ENCODE assay signal across 20 cellular contexts in genomic region chr11:129348813-129349212, GRCh38. TPM values are rescaled to one million over a fixed set of nuclear protein-coding genes. Genes with fewer than 3 reads are reported as not detected.
DNase-seq lines count a peak whose midpoint lies in the region; ATAC-seq and TF ChIP-seq lines count a peak whose summit lies in the region.
"Had no signal": no experiment of that assay in that cellular context is flagged by ENCODE, and none has a peak within 500 bp of the region (broad histone marks: within the 10 kb centered on the region; RNA-seq: fewer than 3 reads in every experiment).

No MANE protein-coding gene starts in this region.

- no peaks in the 10 kb centered on the region for H3K36me3 Mint-ChIP-seq in activated CD4-positive, alpha-beta T cell treated with anti-CD3 and anti-CD28 coated beads for 36 hours (ENCODE audit: low read depth)
- no peaks in the 10 kb centered on the region for H3K36me3 Mint-ChIP-seq in natural killer cell treated with Interleukin-12 subunit alpha and Interleukin-12 subunit beta and Interleukin-15 and Interleukin-18, amount 100 ng/mL, for 72 hours
- H3K36me3 Mint-ChIP-seq in natural killer cell = no peaks in the 10 kb centered on the region
- H3K36me3 Mint-ChIP-seq: CD4-positive, CD25-positive, alpha-beta regulatory T cell; CD8-positive, alpha-beta T cell had no signal

- peaks cover 6% of the 10 kb centered on the region for H3K4me1 Mint-ChIP-seq in activated CD4-positive, alpha-beta T cell treated with anti-CD3 and anti-CD28 coated beads for 36 hours
- no peaks in the 10 kb centered on the region for H3K4me1 Mint-ChIP-seq in natural killer cell treated with Interleukin-12 subunit alpha and Interleukin-12 subunit beta and Interleukin-15 and Interleukin-18, amount 100 ng/mL, for 72 hours (ENCODE audit: low read depth in 2 of 2)
- H3K4me1 Mint-ChIP-seq in natural killer cell = no peaks in the 10 kb centered on the region
- H3K4me1 Mint-ChIP-seq: B cell; CD4-positive, CD25-positive, alpha-beta regulatory T cell had no signal

- H3K27me3 Mint-ChIP-seq in activated CD4-positive, alpha-beta T cell treated with anti-CD3 and anti-CD28 coated beads for 36 hours = no peaks in the 10 kb centered on the region
- H3K27me3 Mint-ChIP-seq in natural killer cell treated with Interleukin-12 subunit alpha and Interleukin-12 subunit beta and Interleukin-15 and Interleukin-18, amount 100 ng/mL, for 72 hours = peaks cover 13% of the 10 kb centered on the region in 2 donors
- peaks cover 4 to 23% of the 10 kb centered on the region in 2 donors for H3K27me3 Mint-ChIP-seq in natural killer cell (ENCODE audit: low read depth in 2 of 2)

- CTCF ChIA-PET in activated CD4-positive, alpha-beta T cell treated with anti-CD3 and anti-CD28 coated beads for 36 hours (lab: Charles Lee) = interaction anchor here (1.1 kb wide), 1 partner anchor 17 kb away, joined by 4 read pairs; no protein-coding TSS in a partner anchor

- DNase-seq in activated CD4-positive, alpha-beta T cell treated with anti-CD3 and anti-CD28 coated beads for 36 hours = no peak
- DNase-seq in activated CD4-positive, alpha-beta T cell treated with anti-CD3 and anti-CD28 coated beads for 48 hours = no peak
- DNase-seq in natural killer cell treated with Interleukin-12 subunit alpha and Interleukin-12 subunit beta and Interleukin-15 and Interleukin-18, amount 100 ng/mL, for 72 hours (ENCODE audit: low spot score) = no peak
- DNase-seq in natural killer cell (no peak), NCI-H187 (lab: John Stamatoyannopoulos, UW) (no peak)
- DNase-seq in stimulated activated naive CD8-positive, alpha-beta T cell treated with anti-CD3 and anti-CD28 coated beads, Interleukin-15, Interleukin-2, amounts not matched to agents 100 U/mL and 50 U/mL, for 24 hours = no peak
- no peak for DNase-seq in stimulated activated CD4-positive, alpha-beta T cell treated with anti-CD3 and anti-CD28 coated beads, Interleukin-4, amount 100 ng/mL, for 1 hour
- DNase-seq: Caco-2; CD4-positive, CD25-positive, alpha-beta regulatory T cell; CD8-positive, alpha-beta T cell; DMS 273 treated with DMSO at 0.1 percent for 48 hours; DMS79; EL; GDM1; GM23248; H7; HCEC 1CT had no signal

- H3K4me3 Mint-ChIP-seq in activated CD4-positive, alpha-beta T cell treated with anti-CD3 and anti-CD28 coated beads for 36 hours = no peak overlapping the region
- no peak overlapping the region for H3K4me3 Mint-ChIP-seq in natural killer cell treated with Interleukin-12 subunit alpha and Interleukin-12 subunit beta and Interleukin-15 and Interleukin-18, amount 100 ng/mL, for 72 hours
- H3K4me3 Mint-ChIP-seq in natural killer cell = no peak overlapping the region
- H3K4me3 Mint-ChIP-seq: B cell; CD4-positive, CD25-positive, alpha-beta regulatory T cell; CD8-positive, alpha-beta T cell had no signal

- POLR2A ChIA-PET in activated CD4-positive, alpha-beta T cell treated with anti-CD3 and anti-CD28 coated beads for 36 hours (lab: Charles Lee) = no interaction called here

- ATAC-seq in activated CD4-positive, alpha-beta T cell treated with anti-CD3 and anti-CD28 coated beads for 36 hours = peak; percentile 33
- ATAC-seq in natural killer cell treated with Interleukin-12 subunit alpha and Interleukin-12 subunit beta and Interleukin-15 and Interleukin-18, amount 100 ng/mL, for 72 hours = peak; percentile 20 to 48
- ATAC-seq in natural killer cell = no peak
- ATAC-seq in stimulated activated naive CD8-positive, alpha-beta T cell treated with anti-CD3 and anti-CD28 coated beads, Interleukin-15, Interleukin-2, amounts not matched to agents 100 U/mL and 50 U/mL, for 24 hours = peak; percentile 28
- ATAC-seq: CD8-positive, alpha-beta T cell; GM12878 had no signal

- peaks cover 2% of the 10 kb centered on the region for H3K9me3 Mint-ChIP-seq in activated CD4-positive, alpha-beta T cell treated with anti-CD3 and anti-CD28 coated beads for 36 hours (ENCODE audit: low read depth)
- H3K9me3 Mint-ChIP-seq in natural killer cell treated with Interleukin-12 subunit alpha and Interleukin-12 subunit beta and Interleukin-15 and Interleukin-18, amount 100 ng/mL, for 72 hours = peaks cover 3% of the 10 kb centered on the region
- H3K9me3 Mint-ChIP-seq in natural killer cell = peaks cover 0 to 2% of the 10 kb centered on the region in 2 donors

- no peak overlapping the region for H3K27ac Mint-ChIP-seq in activated CD4-positive, alpha-beta T cell treated with anti-CD3 and anti-CD28 coated beads for 36 hours
- H3K27ac Mint-ChIP-seq in natural killer cell treated with Interleukin-12 subunit alpha and Interleukin-12 subunit beta and Interleukin-15 and Interleukin-18, amount 100 ng/mL, for 72 hours = no peak overlapping the region
- H3K27ac Mint-ChIP-seq in natural killer cell = no peak overlapping the region
- H3K27ac Mint-ChIP-seq: B cell; CD4-positive, CD25-positive, alpha-beta regulatory T cell; CD8-positive, alpha-beta T cell had no signal

- intact Hi-C loops in activated CD4-positive, alpha-beta T cell treated with anti-CD3 and anti-CD28 coated beads for 36 hours (cut with DNase I, micrococcal nuclease) = no loop called here
- intact Hi-C loops in natural killer cell (cut with micrococcal nuclease) = no loop called here

- no peak for TF ChIP-seq CTCF in natural killer cell (IDR thresholded peaks at IDR 0.05)

RNA-seq across cellular contexts. Expression of gene BARX2, which starts 26.8 kb away (rescaled TPM):
- 1 to 10 TPM in 1 of 2 experiments, under 1 TPM in 1; 0.89 to 1.3 TPM for total RNA-seq in activated CD4-positive, alpha-beta T cell treated with anti-CD3 and anti-CD28 coated beads for 36 hours
- not detected for total RNA-seq in natural killer cell treated with Interleukin-12 subunit alpha and Interleukin-12 subunit beta and Interleukin-15 and Interleukin-18, amount 100 ng/mL, for 72 hours
- not detected for total RNA-seq in natural killer cell
- total RNA-seq: B cell; CD4-positive, CD25-positive, alpha-beta regulatory T cell; CD8-positive, alpha-beta T cell; GM12878; GM23248; H1; H7 had no signal

Comparison
In these comparisons a context has a peak if more than half of its experiments do, and no peak if none do; other contexts are left out.
1. ATAC-seq: peak in activated CD4-positive, alpha-beta T cell treated with anti-CD3 and anti-CD28 coated beads for 36 hours (single experiment), natural killer cell treated with Interleukin-12 subunit alpha and Interleukin-12 subunit beta and Interleukin-15 and Interleukin-18, amount 100 ng/mL, for 72 hours (2 of 2) and stimulated activated naive CD8-positive, alpha-beta T cell treated with anti-CD3 and anti-CD28 coated beads, Interleukin-15, Interleukin-2, amounts not matched to agents 100 U/mL and 50 U/mL, for 24 hours (single experiment); none in natural killer cell (0 of 3).